Comparison of ENCODE assay signal across 11 cellular contexts in genomic region chr10:97684866-97685394, GRCh38. TPM values are rescaled to one million over a fixed set of nuclear protein-coding genes. Genes with fewer than 3 reads are reported as not detected.
DNase-seq lines count a peak whose midpoint lies in the region; ATAC-seq and TF ChIP-seq lines count a peak whose summit lies in the region.
"Had no signal": no experiment of that assay in that cellular context is flagged by ENCODE, and none has a peak within 500 bp of the region (broad histone marks: within the 10 kb centered on the region; RNA-seq: fewer than 3 reads in every experiment).

No MANE protein-coding gene starts in this region.

- WGBS in gastroesophageal sphincter (ENCODE audit: low coverage in 1 of 2), 2 donors: 56 to 57% methylated on average over 5 of the region's 5 CpGs

- H3K36me3 ChIP-seq in adipocyte (ENCODE audit: control insufficient read depth, insufficient read depth, low read length, severe bottlenecking): no peaks in the 10 kb centered on the region
- peaks cover 0 to 4% of the 10 kb centered on the region in 2 donors for H3K36me3 ChIP-seq in gastroesophageal sphincter

- CTCF ChIA-PET in Calu3 (lab: Charles Lee): interaction anchor here (0.6 to 2.2 kb wide), 4 partner anchors 8 to 46 kb away, joined by 3 to 9 read pairs (median 4); partner anchors contain the start of gene MARVELD1
- CTCF ChIA-PET in activated naive CD4-positive, alpha-beta T cell treated with anti-CD3 and anti-CD28 coated beads for 36 hours (lab: Charles Lee): interaction anchor here (0.7 to 3.1 kb wide), 4 partner anchors 12 to 48 kb away, joined by 5 to 12 read pairs (median 6); no protein-coding TSS in a partner anchor

- BruUV-seq in Calu3 (replicated peaks; lab: Mats Ljungman, UMichigan): no TSS peak

- peaks cover 61% of the 10 kb centered on the region for H3K4me1 ChIP-seq in adipocyte (ENCODE audit: control insufficient read depth, insufficient read depth, low read length)
- peaks cover 6 to 83% (median 26%) of the 10 kb centered on the region in 3 donors for H3K4me1 ChIP-seq in gastroesophageal sphincter

- peaks cover 22% of the 10 kb centered on the region for H3K4me1 Mint-ChIP-seq in Calu3 (ENCODE audit: low read depth, unreplicated experiment)
- peaks cover 12% of the 10 kb centered on the region for H3K4me1 Mint-ChIP-seq in activated naive CD4-positive, alpha-beta T cell treated with anti-CD3 and anti-CD28 coated beads for 36 hours (ENCODE audit: low read depth)

- no peak for TF ChIP-seq CTCF in Calu3 (IDR thresholded peaks at IDR 0.05; ENCODE audit: unreplicated experiment)
- TF ChIP-seq CTCF in gastroesophageal sphincter (IDR thresholded peaks at IDR 0.05): no peak

- H3K27me3 Mint-ChIP-seq in Calu3 (ENCODE audit: unreplicated experiment): no peaks in the 10 kb centered on the region
- no peaks in the 10 kb centered on the region for H3K27me3 Mint-ChIP-seq in activated naive CD4-positive, alpha-beta T cell treated with anti-CD3 and anti-CD28 coated beads for 36 hours (ENCODE audit: low read depth)

- ATAC-seq in gastroesophageal sphincter: no peak

- no peak for TF ChIP-seq POLR2A in gastroesophageal sphincter (IDR thresholded peaks at IDR 0.05)

- H3K27ac ChIP-seq in gastroesophageal sphincter: peak overlapping the region; percentile 84 to 97 (median 94)

- TF ChIP-seq EP300 in gastroesophageal sphincter (IDR thresholded peaks at IDR 0.05): no peak

- no peaks in the 10 kb centered on the region for H3K9me3 Mint-ChIP-seq in Calu3 (ENCODE audit: low read depth, unreplicated experiment)
- H3K9me3 Mint-ChIP-seq in activated naive CD4-positive, alpha-beta T cell treated with anti-CD3 and anti-CD28 coated beads for 36 hours: no peaks in the 10 kb centered on the region

- peak overlapping the region; percentile 30 for H3K27ac Mint-ChIP-seq in Calu3 (ENCODE audit: unreplicated experiment)
- no peak overlapping the region for H3K27ac Mint-ChIP-seq in activated naive CD4-positive, alpha-beta T cell treated with anti-CD3 and anti-CD28 coated beads for 36 hours

- no peaks in the 10 kb centered on the region for H3K27me3 ChIP-seq in adipocyte (replicated peaks; ENCODE audit: control insufficient read depth, insufficient read depth, low read length)
- H3K27me3 ChIP-seq in gastroesophageal sphincter: no peaks in the 10 kb centered on the region

- peak overlapping the region; percentile 73 for H3K4me3 Mint-ChIP-seq in Calu3 (ENCODE audit: low read depth, unreplicated experiment)
- no peak overlapping the region for H3K4me3 Mint-ChIP-seq in activated naive CD4-positive, alpha-beta T cell treated with anti-CD3 and anti-CD28 coated beads for 36 hours

- intact Hi-C loops in Calu3 (cut with micrococcal nuclease; ENCODE audit: unreplicated experiment): no loop called here
- intact Hi-C loops in activated naive CD4-positive, alpha-beta T cell treated with anti-CD3 and anti-CD28 coated beads for 36 hours (cut with micrococcal nuclease): loop anchor here (5.0 kb wide), 1 partner anchor 447 kb away; the partner anchor contains the start of gene R3HCC1L

- no peak for DNase-seq in Calu3
- DNase-seq in adipocyte (ENCODE audit: low read depth): peak; percentile 47
- no peak for DNase-seq in skeletal muscle cell (ENCODE audit: low read depth)
- no peak for DNase-seq in COLO829 (ENCODE audit: low spot score)
- DNase-seq in activated naive CD4-positive, alpha-beta T cell treated with anti-CD3 and anti-CD28 coated beads for 36 hours: no peak
- DNase-seq in DMS153 (lab: John Stamatoyannopoulos, UW): no peak
- no peak for DNase-seq in RPMI8226
- DNase-seq: activated T-cell treated with anti-CD3 and anti-CD28 coated beads for 4 hours, NCI-H524 treated with DMSO at 0.1 percent for 48 hours, T-helper 2 cell had no signal

- H3K36me3 Mint-ChIP-seq in Calu3 (ENCODE audit: insufficient read depth, unreplicated experiment): peaks cover 27% of the 10 kb centered on the region
- no peaks in the 10 kb centered on the region for H3K36me3 Mint-ChIP-seq in activated naive CD4-positive, alpha-beta T cell treated with anti-CD3 and anti-CD28 coated beads for 36 hours (ENCODE audit: low read depth)

- H3K9ac ChIP-seq in adipocyte (ENCODE audit: low read length): peak overlapping the region; percentile 90

- H3K4me3 ChIP-seq in adipocyte (ENCODE audit: low read length) (peak overlapping the region; percentile 90), gastroesophageal sphincter (peak overlapping the region; percentile 58 to 82), skeletal muscle cell (ENCODE audit: low read depth, low read length) (peak overlapping the region; percentile 73)

- H3K9me3 ChIP-seq in adipocyte (ENCODE audit: control insufficient read depth, low read length) (no peaks in the 10 kb centered on the region), gastroesophageal sphincter (no peaks in the 10 kb centered on the region)

RNA-seq across cellular contexts. Expression of gene AVPI1, which starts 2.1 kb away (rescaled TPM):
- total RNA-seq in Calu3 (2022) (16.9 and 25.6 TPM in 2 replicates), gastroesophageal sphincter (100 to 1,000 TPM in 1 of 4 donors, 10 to 100 TPM in 3; 34.2 to 136 (median 45.4) TPM)
- total RNA-seq in activated naive CD4-positive, alpha-beta T cell treated with anti-CD3 and anti-CD28 coated beads for 36 hours: 1 to 10 TPM; 1.5 to 1.9 TPM

RNA-seq across cellular contexts. Expression of gene MARVELD1, which starts 28.6 kb away (rescaled TPM):
- total RNA-seq in Calu3 (2022) (18.1 and 20.2 TPM in 2 replicates), gastroesophageal sphincter (100 to 1,000 TPM in 1 of 4 donors, 10 to 100 TPM in 3; 33.8 to 126 (median 58.7) TPM)
- 1 to 10 TPM; 2.7 to 3.4 TPM for total RNA-seq in activated naive CD4-positive, alpha-beta T cell treated with anti-CD3 and anti-CD28 coated beads for 36 hours

RNA-seq across cellular contexts. Expression of gene PI4K2A, which starts 44.5 kb away (rescaled TPM):
- 12.6 and 13.0 TPM in 2 replicates for total RNA-seq in Calu3 (2022)
- 10 to 100 TPM; 14.8 to 25.8 (median 22.7) TPM for total RNA-seq in gastroesophageal sphincter
- total RNA-seq in activated naive CD4-positive, alpha-beta T cell treated with anti-CD3 and anti-CD28 coated beads for 36 hours: 1 to 10 TPM; 8.9 to 9.4 TPM

RNA-seq across cellular contexts. Expression of gene MORN4, which starts 51.6 kb away (rescaled TPM):
- total RNA-seq in Calu3 (2022) (5.5 and 6.2 TPM in 2 replicates), gastroesophageal sphincter (10 to 100 TPM in 1 of 4 donors, 1 to 10 TPM in 3; 1.2 to 10.3 (median 2.9) TPM)
- 10 to 100 TPM; 10.7 TPM for total RNA-seq in activated naive CD4-positive, alpha-beta T cell treated with anti-CD3 and anti-CD28 coated beads for 36 hours

RNA-seq across cellular contexts. Expression of gene ZFYVE27, which starts 52.0 kb away (rescaled TPM):
- 28.3 and 30.0 TPM in 2 replicates for total RNA-seq in Calu3 (2022)
- total RNA-seq in gastroesophageal sphincter: 10 to 100 TPM in 3 of 4 donors, 1 to 10 TPM in 1; 6.7 to 24.2 (median 19.2) TPM
- total RNA-seq in activated naive CD4-positive, alpha-beta T cell treated with anti-CD3 and anti-CD28 coated beads for 36 hours: 10 to 100 TPM; 18.0 to 18.4 TPM
